In genomic region chr5:123304777-123305316, GRCh38 we compare ENCODE assay signal across 27 cellular contexts.
"Had no signal": no experiment of that assay in that cellular context is flagged by ENCODE, and none has a peak within 500 bp of the region (broad histone marks: within the 10 kb centered on the region; RNA-seq: fewer than 3 reads in every experiment).

No MANE protein-coding gene starts in this region.

- H3K9ac ChIP-seq: SK-N-SH had no signal

- H3K36me3 ChIP-seq: MG63 had no signal

- H3K27ac ChIP-seq: HL-60, RWPE1 had no signal

- H3K9me3 ChIP-seq: SK-N-SH had no signal

- H3K27me3 ChIP-seq: MG63 had no signal

- FAIRE-seq: HTR-8/SVneo had no signal

- DNase-seq: Karpas-422; KBM-7; MG63; NCI-H1092; NCI-H1105 treated with DMSO at 0.1 percent for 48 hours; NCI-H1417 treated with DMSO at 0.1 percent for 48 hours; NCI-H146; NCI-H1694 treated with DMSO at 0.1 percent for 48 hours; NCI-H1930; NCI-H2081; NCI-H2107; NCI-H226; NCI-H446; NCI-H510A; NCI-H524 treated with DMSO at 0.1 percent for 48 hours; NCI-H69; NCI-H774; NK-92 treated with Interleukin-12 subunit alpha and Interleukin-12 subunit beta, amount 100 ng/mL, for 24 hours; PC-3; SHP77; SK-N-SH; SW 1271; T-helper 1 cell had no signal

- ATAC-seq: Panc1, PC-3 had no signal

- H3K4me2 ChIP-seq: SK-N-SH had no signal

- H3K4me3 ChIP-seq: MG63 had no signal
